20 cellular contexts compared by ENCODE assay signal in genomic region chr16:22055881-22056280, GRCh38. TPM values are rescaled to one million over a fixed set of nuclear protein-coding genes. Genes with fewer than 3 reads are reported as not detected.
DNase-seq lines count a peak whose midpoint lies in the region; ATAC-seq and TF ChIP-seq lines count a peak whose summit lies in the region.
"Had no signal": no experiment of that assay in that cellular context is flagged by ENCODE, and none has a peak within 500 bp of the region (broad histone marks: within the 10 kb centered on the region; RNA-seq: fewer than 3 reads in every experiment).

No MANE protein-coding gene starts in this region.

- no peak overlapping the region for H2BK15ac ChIP-seq in neuronal stem cell (ENCODE audit: low read length)

- no peak overlapping the region for H4K8ac ChIP-seq in neuronal stem cell (ENCODE audit: low read depth, low read length)

- H3K36me3 Mint-ChIP-seq in activated CD8-positive, alpha-beta memory T cell treated with anti-CD3 and anti-CD28 coated beads, Interleukin-2, amount 10 ng/mL, durations not matched to agents 7 days and 5 days, result peaks cover 24% of the 10 kb centered on the region
- peaks cover 21% of the 10 kb centered on the region for H3K36me3 Mint-ChIP-seq in activated T-helper 1 cell treated with anti-CD3 and anti-CD28 coated beads, Interleukin-12 subunit alpha, Interleukin-12 subunit beta, Interleukin-2, Interleukin-4 antibody, amounts not matched to agents 30 ng/mL and 10 ng/mL and 1 ng/mL, durations not matched to agents 14 hours and 24 hours and 36 hours (ENCODE audit: low read depth)

- H3K9me3 Mint-ChIP-seq in activated CD8-positive, alpha-beta memory T cell treated with anti-CD3 and anti-CD28 coated beads, Interleukin-2, amount 10 ng/mL, durations not matched to agents 7 days and 5 days (ENCODE audit: low read depth), result no peaks in the 10 kb centered on the region
- H3K9me3 Mint-ChIP-seq in activated T-helper 1 cell treated with anti-CD3 and anti-CD28 coated beads, Interleukin-12 subunit alpha, Interleukin-12 subunit beta, Interleukin-2, Interleukin-4 antibody, amounts not matched to agents 30 ng/mL and 10 ng/mL and 1 ng/mL, durations not matched to agents 14 hours and 24 hours and 36 hours, result peaks cover 6% of the 10 kb centered on the region
- H3K9me3 Mint-ChIP-seq: CD4-positive, alpha-beta T cell had no signal

- peak; percentile 56 for TF ChIP-seq CTCF in foreskin keratinocyte (conservative IDR thresholded peaks at IDR 0.05)
- peak; percentile 15 for TF ChIP-seq CTCF in retinal pigment epithelial cell (conservative IDR thresholded peaks at IDR 0.05; ENCODE audit: low read depth, low read length)
- no peak for TF ChIP-seq CTCF in gastroesophageal sphincter (IDR thresholded peaks at IDR 0.05)
- no peak for TF ChIP-seq CTCF in OCI-LY7 (conservative IDR thresholded peaks at IDR 0.05; ENCODE audit: low read length)

- no peak overlapping the region for H3K9ac ChIP-seq in neuronal stem cell (ENCODE audit: low read depth, low read length, poor library complexity)

- H2BK12ac ChIP-seq in neuronal stem cell (ENCODE audit: low read length), result no peak overlapping the region

- H3K4me3 Mint-ChIP-seq in activated CD8-positive, alpha-beta memory T cell treated with anti-CD3 and anti-CD28 coated beads, Interleukin-2, amount 10 ng/mL, durations not matched to agents 7 days and 5 days, result no peak overlapping the region
- H3K4me3 Mint-ChIP-seq in activated T-helper 1 cell treated with anti-CD3 and anti-CD28 coated beads, Interleukin-12 subunit alpha, Interleukin-12 subunit beta, Interleukin-2, Interleukin-4 antibody, amounts not matched to agents 30 ng/mL and 10 ng/mL and 1 ng/mL, durations not matched to agents 14 hours and 24 hours and 36 hours, result peak overlapping the region; percentile 37
- H3K4me3 Mint-ChIP-seq: activated naive CD8-positive, alpha-beta T cell; CD4-positive, alpha-beta T cell; memory B cell had no signal

- H2AFZ ChIP-seq in OCI-LY7 (ENCODE audit: low read length) (no peak overlapping the region), neuronal stem cell (ENCODE audit: low read length) (no peak overlapping the region)

- no peak overlapping the region for H3K4me2 ChIP-seq in OCI-LY7 (ENCODE audit: low read length)
- H3K4me2 ChIP-seq in neuronal stem cell (ENCODE audit: insufficient read depth, low read length, poor library complexity, severe bottlenecking), result no peak overlapping the region

- no peaks in the 10 kb centered on the region for H4K20me1 ChIP-seq in OCI-LY7 (ENCODE audit: insufficient read depth, low read length)

- H3K4me1 ChIP-seq in foreskin keratinocyte, result peaks cover 16% of the 10 kb centered on the region
- H3K4me1 ChIP-seq in gastroesophageal sphincter, result no peaks in the 10 kb centered on the region
- H3K4me1 ChIP-seq in OCI-LY7 (ENCODE audit: insufficient read depth, low read length, poor library complexity, severe bottlenecking), result peaks cover 3% of the 10 kb centered on the region
- H3K4me1 ChIP-seq in neuronal stem cell (ENCODE audit: control insufficient read depth in 2 of 2, insufficient read depth in 1 of 2, low read depth in 1 of 2, low read length in 2 of 2), result no peaks in the 10 kb centered on the region
- H3K4me1 ChIP-seq: right atrium auricular region had no signal

- H3K9me2 ChIP-seq in OCI-LY7 (ENCODE audit: insufficient read depth, low read length), result no peaks in the 10 kb centered on the region

- H2BK120ac ChIP-seq in neuronal stem cell (ENCODE audit: low read depth, low read length), result no peak overlapping the region

- WGBS in gastroesophageal sphincter (ENCODE audit: low coverage in 1 of 2), 2 donors, result 77 to 89% methylated on average over 4 to 5 of the region's 5 CpGs
- no CpG with 5 or more reads among the region's 5 CpGs for WGBS in neuronal stem cell (ENCODE audit: extremely low coverage in 2 of 2, insufficient read length in 2 of 2, insufficient replicate concordance in 1 of 2), 2 donors

- H4K91ac ChIP-seq in neuronal stem cell (ENCODE audit: low read depth, low read length, poor library complexity), result no peak overlapping the region

- H3K18ac ChIP-seq in neuronal stem cell (ENCODE audit: low read length), result no peak overlapping the region

- ATAC-seq in activated CD8-positive, alpha-beta memory T cell treated with anti-CD3 and anti-CD28 coated beads, Interleukin-2, amount 10 ng/mL, durations not matched to agents 7 days and 5 days, result peak; percentile 29
- ATAC-seq in foreskin keratinocyte (no peak), gastroesophageal sphincter (no peak)

- H3K4ac ChIP-seq in neuronal stem cell (ENCODE audit: low read length), result no peak overlapping the region

- CTCF ChIA-PET in activated CD8-positive, alpha-beta memory T cell treated with anti-CD3 and anti-CD28 coated beads, Interleukin-2, amount 10 ng/mL, durations not matched to agents 7 days and 5 days (lab: Charles Lee), result interaction anchor here (0.6 to 2.8 kb wide), 6 partner anchors 19 to 133 kb away, joined by 3 to 14 read pairs (median 10); partner anchors contain the start of gene MOSMO
- CTCF ChIA-PET in OCI-LY7 (lab: Charles Lee; ENCODE audit: unreplicated experiment), result no interaction called here

- H3K4me3 ChIP-seq in retinal pigment epithelial cell (ENCODE audit: low read length) (no peak overlapping the region), gastroesophageal sphincter (no peak overlapping the region), OCI-LY7 (ENCODE audit: low read depth, low read length, poor library complexity, severe bottlenecking) (no peak overlapping the region), neuronal stem cell (ENCODE audit: low read length in 2 of 2) (no peak overlapping the region)
- H3K4me3 ChIP-seq: right atrium auricular region had no signal

- no peak overlapping the region for H2BK5ac ChIP-seq in neuronal stem cell (ENCODE audit: low read length)

- H3K36me3 ChIP-seq in gastroesophageal sphincter (peaks cover 0 to 6% of the 10 kb centered on the region in 2 donors), OCI-LY7 (ENCODE audit: insufficient read depth, low read length) (no peaks in the 10 kb centered on the region), neuronal stem cell (replicated peaks in 1 of 2; ENCODE audit: control insufficient read depth in 2 of 2, insufficient read depth in 2 of 2, low read length in 2 of 2) (peaks cover 0 to 2% of the 10 kb centered on the region in 2 donors)
- H3K36me3 ChIP-seq: right atrium auricular region had no signal

- POLR2A ChIA-PET in OCI-LY7 (lab: Charles Lee), result no interaction called here

- no peak overlapping the region for H3K14ac ChIP-seq in neuronal stem cell (ENCODE audit: low read length)

- H3K27me3 Mint-ChIP-seq in activated CD8-positive, alpha-beta memory T cell treated with anti-CD3 and anti-CD28 coated beads, Interleukin-2, amount 10 ng/mL, durations not matched to agents 7 days and 5 days, result no peaks in the 10 kb centered on the region
- H3K27me3 Mint-ChIP-seq in activated T-helper 1 cell treated with anti-CD3 and anti-CD28 coated beads, Interleukin-12 subunit alpha, Interleukin-12 subunit beta, Interleukin-2, Interleukin-4 antibody, amounts not matched to agents 30 ng/mL and 10 ng/mL and 1 ng/mL, durations not matched to agents 14 hours and 24 hours and 36 hours (ENCODE audit: insufficient read depth), result peaks cover 1% of the 10 kb centered on the region
- H3K27me3 Mint-ChIP-seq: activated naive CD8-positive, alpha-beta T cell; CD4-positive, alpha-beta T cell; memory B cell had no signal

- no peak overlapping the region for H2AK5ac ChIP-seq in neuronal stem cell (ENCODE audit: low read depth, low read length)

- BruUV-seq in OCI-LY7 (replicated peaks; lab: Mats Ljungman, UMichigan), result no TSS peak

- intact Hi-C loops in activated T-helper 1 cell treated with anti-CD3 and anti-CD28 coated beads, Interleukin-12 subunit alpha, Interleukin-12 subunit beta, Interleukin-2, Interleukin-4 antibody, amounts not matched to agents 30 ng/mL and 10 ng/mL and 1 ng/mL, durations not matched to agents 14 hours and 24 hours and 36 hours (cut with micrococcal nuclease), result no loop called here
- intact Hi-C loops in OCI-LY7 (cut with micrococcal nuclease; ENCODE audit: unreplicated experiment), result no loop called here

- no peak for DNase-seq in activated CD8-positive, alpha-beta memory T cell treated with anti-CD3 and anti-CD28 coated beads, Interleukin-2, amount 10 ng/mL, durations not matched to agents 7 days and 5 days
- DNase-seq in activated CD8-positive, alpha-beta memory T cell treated with anti-CD3 and anti-CD28 coated beads, Interleukin-2, amount 50 U/mL, for 48 hours, result no peak
- DNase-seq in activated T-helper 1 cell treated with anti-CD3 and anti-CD28 coated beads, Interleukin-12 subunit alpha, Interleukin-12 subunit beta, Interleukin-2, Interleukin-4 antibody, amounts not matched to agents 30 ng/mL and 10 ng/mL and 1 ng/mL, durations not matched to agents 14 hours and 24 hours and 36 hours (ENCODE audit: low spot score), result no peak
- no peak for DNase-seq in foreskin keratinocyte
- DNase-seq in retinal pigment epithelial cell (ENCODE audit: low read depth), result no peak
- no peak for DNase-seq in OCI-LY7 (ENCODE audit: low spot score)
- DNase-seq in neuronal stem cell (ENCODE audit: low spot score), result no peak
- DNase-seq: activated CD4-positive, alpha-beta T cell treated with anti-CD3 and anti-CD28 coated beads for 1 hour; CD4-positive, alpha-beta T cell; DMS79 treated with DMSO at 0.1 percent for 48 hours; effector CD4-positive, alpha-beta T cell; foreskin fibroblast; NCI-H1105 treated with DMSO at 0.1 percent for 48 hours; SHP77 had no signal

- no peaks in the 10 kb centered on the region for H3K9me3 ChIP-seq in gastroesophageal sphincter
- H3K9me3 ChIP-seq in OCI-LY7 (ENCODE audit: low read length), result no peaks in the 10 kb centered on the region
- peaks cover 0 to 7% of the 10 kb centered on the region in 2 donors for H3K9me3 ChIP-seq in neuronal stem cell (replicated peaks in 1 of 2; ENCODE audit: control insufficient read depth in 2 of 2, insufficient read depth in 1 of 2, low read depth in 1 of 2, low read length in 2 of 2)
- H3K9me3 ChIP-seq: right atrium auricular region had no signal

- H3K27ac Mint-ChIP-seq in activated CD8-positive, alpha-beta memory T cell treated with anti-CD3 and anti-CD28 coated beads, Interleukin-2, amount 10 ng/mL, durations not matched to agents 7 days and 5 days, result peak overlapping the region; percentile 70
- peak overlapping the region; percentile 70 for H3K27ac Mint-ChIP-seq in activated T-helper 1 cell treated with anti-CD3 and anti-CD28 coated beads, Interleukin-12 subunit alpha, Interleukin-12 subunit beta, Interleukin-2, Interleukin-4 antibody, amounts not matched to agents 30 ng/mL and 10 ng/mL and 1 ng/mL, durations not matched to agents 14 hours and 24 hours and 36 hours
- H3K27ac Mint-ChIP-seq: activated naive CD8-positive, alpha-beta T cell; CD4-positive, alpha-beta T cell; memory B cell had no signal

- H3K23ac ChIP-seq in neuronal stem cell (ENCODE audit: low read depth, low read length, poor library complexity), result no peak overlapping the region

- H3K27ac ChIP-seq in foreskin keratinocyte (no peak overlapping the region), gastroesophageal sphincter (no peak overlapping the region), OCI-LY7 (ENCODE audit: low read depth, low read length, poor library complexity, severe bottlenecking) (no peak overlapping the region), neuronal stem cell (replicated peaks; ENCODE audit: low read length) (no peak overlapping the region)
- H3K27ac ChIP-seq: right atrium auricular region had no signal

- no peaks in the 10 kb centered on the region for H3K79me1 ChIP-seq in neuronal stem cell (ENCODE audit: low read depth, low read length)

- TF ChIP-seq POLR2A in gastroesophageal sphincter (IDR thresholded peaks at IDR 0.05), result no peak

- H3K4me1 Mint-ChIP-seq in activated CD8-positive, alpha-beta memory T cell treated with anti-CD3 and anti-CD28 coated beads, Interleukin-2, amount 10 ng/mL, durations not matched to agents 7 days and 5 days, result peaks cover 31% of the 10 kb centered on the region
- H3K4me1 Mint-ChIP-seq in activated T-helper 1 cell treated with anti-CD3 and anti-CD28 coated beads, Interleukin-12 subunit alpha, Interleukin-12 subunit beta, Interleukin-2, Interleukin-4 antibody, amounts not matched to agents 30 ng/mL and 10 ng/mL and 1 ng/mL, durations not matched to agents 14 hours and 24 hours and 36 hours (ENCODE audit: low read depth), result peaks cover 41% of the 10 kb centered on the region

- no peak for TF ChIP-seq EP300 in gastroesophageal sphincter (IDR thresholded peaks at IDR 0.05)

- H3K79me2 ChIP-seq in OCI-LY7 (ENCODE audit: insufficient read depth, low read depth, low read length), result no peaks in the 10 kb centered on the region

- H3K27me3 ChIP-seq in foreskin keratinocyte (no peaks in the 10 kb centered on the region), gastroesophageal sphincter (no peaks in the 10 kb centered on the region), neuronal stem cell (ENCODE audit: control insufficient read depth in 3 of 3, insufficient read depth in 3 of 3, low read depth in 1 of 3, low read length in 3 of 3) (no peaks in the 10 kb centered on the region)
- H3K27me3 ChIP-seq: right atrium auricular region had no signal

RNA-seq across cellular contexts. Expression of gene VWA3A, which starts 36.5 kb away (rescaled TPM):
- under 1 TPM; 0.28 to 0.29 TPM for total RNA-seq in activated CD8-positive, alpha-beta memory T cell treated with anti-CD3 and anti-CD28 coated beads, Interleukin-2, amount 10 ng/mL, durations not matched to agents 7 days and 5 days
- total RNA-seq in activated T-helper 1 cell treated with anti-CD3 and anti-CD28 coated beads, Interleukin-12 subunit alpha, Interleukin-12 subunit beta, Interleukin-2, Interleukin-4 antibody, amounts not matched to agents 30 ng/mL and 10 ng/mL and 1 ng/mL, durations not matched to agents 14 hours and 24 hours and 36 hours, result 0.10 and 0.24 TPM in 2 replicates
- total RNA-seq in foreskin keratinocyte (0.03 and 0.04 TPM in 2 replicates), gastroesophageal sphincter (under 1 TPM in 2 of 4 donors, not detected in 2; 0.35 to 0.40 TPM), OCI-LY7 (2022) (not detected in 2 replicates)
- not detected in 2 replicates for polyA plus RNA-seq in foreskin keratinocyte
- not detected in 2 replicates for total RNA-seq in OCI-LY7 (2014; rRNA removed; shearing (Covaris generic))
- polyA plus RNA-seq in neuronal stem cell (2013, experiment 1 of 2), result 0.84 TPM
- polyA plus RNA-seq in neuronal stem cell (2013, experiment 2 of 2), result 0.75 TPM
- total RNA-seq: right atrium auricular region; subcutaneous adipose tissue; T-helper 2 cell treated with Interferon-gamma antibody and Interleukin-4, amounts not matched to agents 100 ng/mL and 5 ng/mL, for 36 hours had no signal

RNA-seq across cellular contexts. Expression of gene MOSMO, which starts 48.0 kb away (rescaled TPM):
- total RNA-seq in activated CD8-positive, alpha-beta memory T cell treated with anti-CD3 and anti-CD28 coated beads, Interleukin-2, amount 10 ng/mL, durations not matched to agents 7 days and 5 days, result 10 to 100 TPM; 10.2 to 12.6 TPM
- total RNA-seq in activated T-helper 1 cell treated with anti-CD3 and anti-CD28 coated beads, Interleukin-12 subunit alpha, Interleukin-12 subunit beta, Interleukin-2, Interleukin-4 antibody, amounts not matched to agents 30 ng/mL and 10 ng/mL and 1 ng/mL, durations not matched to agents 14 hours and 24 hours and 36 hours, result 12.7 and 16.3 TPM in 2 replicates
- total RNA-seq in foreskin keratinocyte (23.3 and 27.7 TPM in 2 replicates), gastroesophageal sphincter (10 to 100 TPM; 14.9 to 26.9 (median 24.1) TPM), OCI-LY7 (2022) (9.8 TPM in 2 replicates)
- 22.4 and 24.5 TPM in 2 replicates for polyA plus RNA-seq in foreskin keratinocyte
- total RNA-seq in OCI-LY7 (2014; rRNA removed; shearing (Covaris generic)), result 6.8 and 9.6 TPM in 2 replicates
- polyA plus RNA-seq in neuronal stem cell (2013, experiment 1 of 2), result 15.1 TPM
- 16.3 TPM for polyA plus RNA-seq in neuronal stem cell (2013, experiment 2 of 2)

RNA-seq across cellular contexts. Expression of gene PDZD9, which starts 55.0 kb away (rescaled TPM):
- not detected for total RNA-seq in activated CD8-positive, alpha-beta memory T cell treated with anti-CD3 and anti-CD28 coated beads, Interleukin-2, amount 10 ng/mL, durations not matched to agents 7 days and 5 days
- not detected in 2 replicates for total RNA-seq in activated T-helper 1 cell treated with anti-CD3 and anti-CD28 coated beads, Interleukin-12 subunit alpha, Interleukin-12 subunit beta, Interleukin-2, Interleukin-4 antibody, amounts not matched to agents 30 ng/mL and 10 ng/mL and 1 ng/mL, durations not matched to agents 14 hours and 24 hours and 36 hours
- total RNA-seq in foreskin keratinocyte (not detected in 2 replicates), gastroesophageal sphincter (not detected), OCI-LY7 (2022) (not detected in 2 replicates)
- not detected in 2 replicates for polyA plus RNA-seq in foreskin keratinocyte
- not detected in 2 replicates for total RNA-seq in OCI-LY7 (2014; rRNA removed; shearing (Covaris generic))
- polyA plus RNA-seq in neuronal stem cell (2013, experiment 1 of 2), result 0.07 TPM
- polyA plus RNA-seq in neuronal stem cell (2013, experiment 2 of 2), result 0.06 TPM
- total RNA-seq: CD4-positive, alpha-beta T cell; right atrium auricular region; subcutaneous adipose tissue; T-helper 2 cell treated with Interferon-gamma antibody and Interleukin-4, amounts not matched to agents 100 ng/mL and 5 ng/mL, for 36 hours had no signal

Comparison
In these comparisons a context has a peak if more than half of its experiments do, and no peak if none do; other contexts are left out.
1. CTCF ChIP-seq: peak in foreskin keratinocyte (single experiment) and retinal pigment epithelial cell (single experiment); none in gastroesophageal sphincter (0 of 4) and OCI-LY7 (single experiment).